ENCODE assay signal across 17 cellular contexts in the genomic region with DNA sequence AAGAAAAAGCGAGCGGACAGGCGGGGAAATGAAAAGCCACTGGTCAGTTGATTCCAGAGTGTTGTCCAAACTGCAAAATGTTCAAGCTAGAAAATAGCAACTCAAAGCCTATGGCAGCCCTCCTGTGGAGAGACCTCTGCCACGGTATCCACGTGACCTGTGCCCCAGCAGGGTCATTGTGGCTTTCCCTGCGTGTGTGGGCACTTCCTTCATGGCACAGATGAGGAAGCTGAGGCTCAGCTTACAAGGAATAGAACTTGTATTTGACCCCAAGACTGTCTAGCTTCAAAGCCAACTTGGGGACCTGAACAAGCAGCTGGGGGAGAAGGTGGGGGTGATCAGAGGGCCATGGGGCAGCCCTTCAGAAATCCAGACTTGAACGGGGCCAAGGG. TPM values are rescaled to one million over a fixed set of nuclear protein-coding genes. Genes with fewer than 3 reads are reported as not detected.
A peak's percentile ranks its signal among the peaks of the same experiment; 100 is the strongest.
DNase-seq lines count a peak whose midpoint lies in the region.
"Had no signal": no experiment of that assay in that cellular context is flagged by ENCODE, and none has a peak within 500 bp of the region (broad histone marks: within the 10 kb centered on the region; RNA-seq: fewer than 3 reads in every experiment).

No MANE protein-coding gene starts in this region.

- H3K27me3 ChIP-seq in H7 (ENCODE audit: control insufficient read depth, insufficient read depth, low read length), result no peaks in the 10 kb centered on the region
- H3K27me3 ChIP-seq: ascending aorta, heart left ventricle had no signal

- DNase-seq in GDM1 (lab: John Stamatoyannopoulos, UW) (peak; percentile 47), MV-4-11 (lab: John Stamatoyannopoulos, UW) (peak; percentile 90), pons (ENCODE audit: low spot score) (peak; percentile 39), NCI-H2227 treated with DMSO at 0.1 percent for 48 hours (lab: John Stamatoyannopoulos, UW) (no peak), 8988T (no peak), H7 (no peak)
- DNase-seq: activated CD4-positive, alpha-beta T cell treated with anti-CD3 and anti-CD28 coated beads, Interleukin-2, amount 50 U/mL, for 1 hour; CD8-positive, alpha-beta T cell; NCI-H524 treated with DMSO at 0.1 percent for 48 hours had no signal

- H3K27ac ChIP-seq in cingulate gyrus (ENCODE audit: low read depth, low read length), result peak overlapping the region; percentile 19
- H3K27ac ChIP-seq: VCaP had no signal

- no peak overlapping the region for H3K4me3 ChIP-seq in H7 (ENCODE audit: insufficient read depth, low read depth, low read length)
- H3K4me3 ChIP-seq: ascending aorta, heart left ventricle had no signal

- H3K36me3 ChIP-seq in H7 (replicated peaks; ENCODE audit: control insufficient read depth, insufficient read depth, low read length), result no peaks in the 10 kb centered on the region
- H3K36me3 ChIP-seq: ascending aorta, heart left ventricle had no signal

RNA-seq across cellular contexts. Expression of gene PLEKHG5, which starts 15.6 kb away (rescaled TPM):
- 17.2 and 27.4 TPM in 2 replicates for total RNA-seq in H7 (2014; rRNA removed; shearing (Covaris generic))

RNA-seq across cellular contexts. Expression of gene TNFRSF25, which starts 41.1 kb away (rescaled TPM):
- 5.4 and 15.7 TPM in 2 replicates for total RNA-seq in H7 (2014; rRNA removed; shearing (Covaris generic))

RNA-seq across cellular contexts. Expression of gene NOL9, which starts 47.3 kb away (rescaled TPM):
- total RNA-seq in H7 (2014; rRNA removed; shearing (Covaris generic)), result 32.7 and 37.2 TPM in 2 replicates

RNA-seq across cellular contexts. Expression of gene TAS1R1, which starts 48.1 kb away (rescaled TPM):
- total RNA-seq in H7 (2014; rRNA removed; shearing (Covaris generic)), result 0.10 and 0.15 TPM in 2 replicates
- total RNA-seq: activated T-helper 17 cell treated with anti-CD3 and anti-CD28 coated beads, Interleukin-2, amount 50 U/mL, for 72 hours; ascending aorta; CD8-positive, alpha-beta T cell; heart left ventricle; MCF 10A; natural killer cell treated with Interleukin-12 subunit alpha and Interleukin-12 subunit beta and Interleukin-15 and Interleukin-18, amount 100 ng/mL, for 72 hours; posterior vena cava had no signal

Comparison
In these comparisons a context has a peak if more than half of its experiments do, and no peak if none do; other contexts are left out.
1. DNase-seq: peak in GDM1 (single experiment), MV-4-11 (single experiment) and pons (single experiment); none in NCI-H2227 treated with DMSO at 0.1 percent for 48 hours (single experiment), 8988T (single experiment) and H7 (single experiment).